Comparison of ENCODE assay signal across 23 cellular contexts in the genomic region with DNA sequence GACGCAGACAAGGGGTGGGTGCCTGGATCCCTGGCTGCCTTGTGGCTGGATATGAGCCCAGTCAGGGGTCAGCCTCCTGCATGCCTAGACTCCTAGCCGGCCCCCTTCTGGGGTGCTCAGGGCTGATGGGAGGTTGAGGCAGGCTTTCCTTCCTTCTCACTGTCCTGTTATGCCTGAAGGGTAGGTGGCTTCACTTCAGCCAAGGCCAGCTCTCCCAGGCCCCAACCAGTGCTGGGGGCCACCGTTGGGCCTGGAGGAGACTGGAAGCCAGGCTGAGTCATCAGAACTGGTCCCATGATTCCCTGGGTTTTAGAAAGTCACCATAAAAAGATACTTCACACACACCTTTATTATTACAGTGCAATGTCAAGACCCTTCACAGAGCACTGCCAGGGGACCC. TPM values are rescaled to one million over a fixed set of nuclear protein-coding genes. Genes with fewer than 3 reads are reported as not detected.
"Had no signal": no experiment of that assay in that cellular context is flagged by ENCODE, and none has a peak within 500 bp of the region (broad histone marks: within the 10 kb centered on the region; RNA-seq: fewer than 3 reads in every experiment).

No MANE protein-coding gene starts in this region.

- H3K4me1 ChIP-seq: parathyroid adenoma, thyroid gland had no signal

- H3K4me2 ChIP-seq: hepatocyte had no signal

- H3K27ac ChIP-seq: brain microvascular endothelial cell, esophagus squamous epithelium, hepatocyte, parathyroid adenoma, thyroid gland had no signal

- H3K79me2 ChIP-seq: hepatocyte, parathyroid adenoma had no signal

- H3K36me3 Mint-ChIP-seq: activated CD4-positive, alpha-beta memory T cell treated with anti-CD3 and anti-CD28 coated beads for 36 hours; activated CD8-positive, alpha-beta memory T cell treated with anti-CD3 and anti-CD28 coated beads, Interleukin-2, amount 10 ng/mL, durations not matched to agents 7 days and 5 days; naive B cell had no signal

- H2AFZ ChIP-seq: hepatocyte, parathyroid adenoma had no signal

- H3K27me3 Mint-ChIP-seq: activated CD4-positive, alpha-beta memory T cell treated with anti-CD3 and anti-CD28 coated beads for 36 hours; activated CD8-positive, alpha-beta memory T cell treated with anti-CD3 and anti-CD28 coated beads, Interleukin-2, amount 10 ng/mL, durations not matched to agents 7 days and 5 days; central memory CD8-positive, alpha-beta T cell; naive B cell; stimulated activated naive B cell treated with anti-CD40 and anti-IgM and Interleukin-4, amounts not matched to agents 10 μg/mL and 1 μg/mL and 100 μg/mL, for 72 hours had no signal

- H3K4me3 ChIP-seq: esophagus squamous epithelium, hepatocyte, lung, thyroid gland had no signal

- FAIRE-seq: endothelial cell of umbilical vein had no signal

- H3K27me3 ChIP-seq: brain microvascular endothelial cell, esophagus squamous epithelium, thyroid gland had no signal

- H3K36me3 ChIP-seq: brain microvascular endothelial cell, thyroid gland had no signal

- H3K9ac ChIP-seq: parathyroid adenoma had no signal

- ATAC-seq: activated CD8-positive, alpha-beta memory T cell treated with anti-CD3 and anti-CD28 coated beads, Interleukin-2, amount 10 ng/mL, durations not matched to agents 7 days and 5 days; stimulated activated naive B cell treated with anti-CD40 and anti-IgM and Interleukin-4, amounts not matched to agents 10 μg/mL and 1 μg/mL and 100 μg/mL, for 72 hours had no signal

- H3K9me3 Mint-ChIP-seq: activated CD4-positive, alpha-beta memory T cell treated with anti-CD3 and anti-CD28 coated beads for 36 hours; central memory CD8-positive, alpha-beta T cell; naive B cell; stimulated activated naive B cell treated with anti-CD40 and anti-IgM and Interleukin-4, amounts not matched to agents 10 μg/mL and 1 μg/mL and 100 μg/mL, for 72 hours had no signal

- H3K27ac Mint-ChIP-seq: activated CD4-positive, alpha-beta memory T cell treated with anti-CD3 and anti-CD28 coated beads for 36 hours; activated CD8-positive, alpha-beta memory T cell treated with anti-CD3 and anti-CD28 coated beads, Interleukin-2, amount 10 ng/mL, durations not matched to agents 7 days and 5 days; naive B cell; stimulated activated naive B cell treated with anti-CD40 and anti-IgM and Interleukin-4, amounts not matched to agents 10 μg/mL and 1 μg/mL and 100 μg/mL, for 72 hours had no signal

- H3K4me3 Mint-ChIP-seq: activated CD4-positive, alpha-beta memory T cell treated with anti-CD3 and anti-CD28 coated beads for 36 hours; activated CD8-positive, alpha-beta memory T cell treated with anti-CD3 and anti-CD28 coated beads, Interleukin-2, amount 10 ng/mL, durations not matched to agents 7 days and 5 days; central memory CD8-positive, alpha-beta T cell; stimulated activated naive B cell treated with anti-CD40 and anti-IgM and Interleukin-4, amounts not matched to agents 10 μg/mL and 1 μg/mL and 100 μg/mL, for 72 hours had no signal

- DNase-seq: activated CD4-positive, alpha-beta memory T cell treated with anti-CD3 and anti-CD28 coated beads for 36 hours; activated CD8-positive, alpha-beta memory T cell treated with anti-CD3 and anti-CD28 coated beads, Interleukin-2, amount 10 ng/mL, durations not matched to agents 7 days and 5 days; activated naive CD4-positive, alpha-beta T cell treated with Interleukin-2 at 50 U/mL for 16 hours; anterior cingulate cortex; brain microvascular endothelial cell; cortex of kidney; effector CD4-positive, alpha-beta T cell; esophagus squamous epithelium; naive B cell; stimulated activated CD4-positive, alpha-beta T cell treated with anti-CD3 and anti-CD28 coated beads, Interleukin-4, amount 100 ng/mL, for 1 hour; stimulated activated naive B cell treated with anti-CD40 and anti-IgM and Interleukin-4, amounts not matched to agents 10 μg/mL and 1 μg/mL and 100 μg/mL, for 72 hours; thyroid gland had no signal

- H3K9me3 ChIP-seq: esophagus squamous epithelium, thyroid gland had no signal

RNA-seq across cellular contexts. Expression of gene POU5F1, which starts 2.9 kb away (rescaled TPM):
- total RNA-seq: activated CD8-positive, alpha-beta memory T cell treated with anti-CD3 and anti-CD28 coated beads, Interleukin-2, amount 10 ng/mL, durations not matched to agents 7 days and 5 days; endothelial cell of umbilical vein; fibroblast of villous mesenchyme; glomerular endothelial cell; mononuclear cell; T-helper 1 cell treated with Interleukin-12 subunit alpha and Interleukin-12 subunit beta and Interleukin-4 antibody, amounts not matched to agents 30 ng/mL and 1 ng/mL, for 36 hours had no signal

RNA-seq across cellular contexts. Expression of gene PSORS1C2, which starts 34.5 kb away (rescaled TPM):
- total RNA-seq: activated CD4-positive, alpha-beta memory T cell treated with anti-CD3 and anti-CD28 coated beads for 36 hours; activated CD8-positive, alpha-beta memory T cell treated with anti-CD3 and anti-CD28 coated beads, Interleukin-2, amount 10 ng/mL, durations not matched to agents 7 days and 5 days; endothelial cell of umbilical vein; fibroblast of villous mesenchyme; glomerular endothelial cell; hepatocyte; lung; mononuclear cell; renal cortical epithelial cell; T-helper 1 cell treated with Interleukin-12 subunit alpha and Interleukin-12 subunit beta and Interleukin-4 antibody, amounts not matched to agents 30 ng/mL and 1 ng/mL, for 36 hours; thyroid gland; urinary bladder had no signal
- polyA plus RNA-seq: endothelial cell of umbilical vein, hepatocyte, lung, urinary bladder had no signal

RNA-seq across cellular contexts. Expression of gene CDSN, which starts 53.2 kb away (rescaled TPM):
- total RNA-seq: activated CD4-positive, alpha-beta memory T cell treated with anti-CD3 and anti-CD28 coated beads for 36 hours; activated CD8-positive, alpha-beta memory T cell treated with anti-CD3 and anti-CD28 coated beads, Interleukin-2, amount 10 ng/mL, durations not matched to agents 7 days and 5 days; endothelial cell of umbilical vein; fibroblast of villous mesenchyme; glomerular endothelial cell; hepatocyte; mononuclear cell; T-helper 1 cell treated with Interleukin-12 subunit alpha and Interleukin-12 subunit beta and Interleukin-4 antibody, amounts not matched to agents 30 ng/mL and 1 ng/mL, for 36 hours; urinary bladder had no signal
- polyA plus RNA-seq: endothelial cell of umbilical vein, hepatocyte, urinary bladder had no signal
